ENCODE assay signal across 17 cellular contexts in the genomic region with DNA sequence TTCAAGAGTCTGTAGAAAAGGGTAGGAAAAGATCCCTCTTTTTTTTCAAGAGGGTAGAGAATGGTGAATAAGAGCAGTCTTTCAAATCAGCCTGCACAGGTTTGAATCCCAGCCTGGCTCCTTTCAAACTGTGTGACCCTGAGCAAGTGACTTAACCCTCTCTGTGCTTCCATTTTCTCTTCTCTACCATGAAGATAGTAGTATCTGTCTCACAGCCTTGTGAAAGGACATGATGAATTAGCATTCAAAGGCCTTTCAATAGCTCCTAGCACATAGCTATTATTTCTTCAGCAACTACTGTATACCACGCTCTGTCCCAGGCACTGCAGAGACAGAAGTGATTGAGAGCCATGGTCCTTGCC. TPM values are rescaled to one million over a fixed set of nuclear protein-coding genes. Genes with fewer than 3 reads are reported as not detected.
DNase-seq lines count a peak whose midpoint lies in the region; ATAC-seq and TF ChIP-seq lines count a peak whose summit lies in the region.
"Had no signal": no experiment of that assay in that cellular context is flagged by ENCODE, and none has a peak within 500 bp of the region (broad histone marks: within the 10 kb centered on the region; RNA-seq: fewer than 3 reads in every experiment).

No MANE protein-coding gene starts in this region.

- no peak for TF ChIP-seq POLR2A in suprapubic skin (IDR thresholded peaks at IDR 0.05)

- no peak overlapping the region for H3K4ac ChIP-seq in mesendoderm (ENCODE audit: low read depth, low read length)

- H3K27ac ChIP-seq in HEK293 (ENCODE audit: extremely low read depth, low read depth, low read length) (no peak overlapping the region), mammary epithelial cell (ENCODE audit: insufficient read depth, low read depth, low read length) (peak overlapping the region; percentile 60), mesendoderm (ENCODE audit: low read depth, low read length) (no peak overlapping the region), suprapubic skin (peak overlapping the region; percentile 59)
- H3K27ac ChIP-seq: lower lobe of right lung, neutrophil had no signal

- peak overlapping the region; percentile 31 for H3K9ac ChIP-seq in mammary epithelial cell (ENCODE audit: insufficient read depth, low read length)
- peak overlapping the region; percentile 25 for H3K9ac ChIP-seq in mesendoderm (ENCODE audit: low read length)

- no peak for TF ChIP-seq EP300 in suprapubic skin (IDR thresholded peaks at IDR 0.05)

- peak overlapping the region; percentile 40 for H3K18ac ChIP-seq in mesendoderm (ENCODE audit: low read length)

- peak overlapping the region; percentile 93 for H2AFZ ChIP-seq in mammary epithelial cell (ENCODE audit: low read depth, low read length)

- no peak overlapping the region for H2AK5ac ChIP-seq in mesendoderm (ENCODE audit: low read length)

- POLR2A ChIA-PET in HEK293 (lab: Yijun Ruan, JAX), result no interaction called here

- no TSS peak for BruUV-seq in mammary epithelial cell (replicated peaks; lab: Mats Ljungman, UMichigan)

- H3K36me3 ChIP-seq in HEK293 (ENCODE audit: control insufficient read depth in 2 of 2, insufficient read depth in 1 of 2, low read length in 2 of 2), result no peaks in the 10 kb centered on the region
- H3K36me3 ChIP-seq in mammary epithelial cell (ENCODE audit: insufficient read depth, low read length), result no peaks in the 10 kb centered on the region
- no peaks in the 10 kb centered on the region for H3K36me3 ChIP-seq in mesendoderm (ENCODE audit: control insufficient read depth, insufficient read depth, low read length)
- H3K36me3 ChIP-seq in suprapubic skin, result no peaks in the 10 kb centered on the region
- H3K36me3 ChIP-seq: lower lobe of right lung, neutrophil had no signal

- no peak for TF ChIP-seq CTCF in HEK293 (tag by site-specific recombination; IDR thresholded peaks at IDR 0.05)
- TF ChIP-seq CTCF in mammary epithelial cell (conservative IDR thresholded peaks at IDR 0.05 in 1 of 2, IDR thresholded peaks at IDR 0.05 in 1 of 2; ENCODE audit: extremely low read depth in 1 of 2, insufficient read depth in 1 of 2, low read depth in 1 of 2, low read length in 2 of 2), result no peak
- TF ChIP-seq CTCF in suprapubic skin (IDR thresholded peaks at IDR 0.05), result no peak

- no peak for DNase-seq in mammary epithelial cell
- DNase-seq in mesendoderm, result no peak
- no peak for DNase-seq in suprapubic skin (ENCODE audit: low spot score in 2 of 2)
- no peak for DNase-seq in LoVo (ENCODE audit: low spot score)
- DNase-seq in stimulated activated CD4-positive, alpha-beta T cell treated with anti-CD3 and anti-CD28 coated beads, Interleukin-12 subunit alpha, Interleukin-12 subunit beta, amount 100 ng/mL, for 4 hours, result no peak
- no peak for DNase-seq in KBM-7
- DNase-seq: activated CD4-positive, alpha-beta T cell treated with anti-CD3 and anti-CD28 coated beads for 36 hours; activated naive CD8-positive, alpha-beta T cell treated with anti-CD3 and anti-CD28 coated beads, Interleukin-2, amount 50 U/mL, for 24 hours; lower lobe of right lung; MM.1S had no signal

- H3K4me1 ChIP-seq in HEK293 (ENCODE audit: control insufficient read depth, insufficient read depth, low read length), result no peaks in the 10 kb centered on the region
- peaks cover 27% of the 10 kb centered on the region for H3K4me1 ChIP-seq in mammary epithelial cell (ENCODE audit: insufficient read depth, low read length)
- peaks cover 4% of the 10 kb centered on the region for H3K4me1 ChIP-seq in mesendoderm (ENCODE audit: control insufficient read depth, low read depth, low read length)
- peaks cover 34% of the 10 kb centered on the region for H3K4me1 ChIP-seq in suprapubic skin

- no peaks in the 10 kb centered on the region for H3K79me2 ChIP-seq in mammary epithelial cell (ENCODE audit: insufficient read depth, low read length)
- no peaks in the 10 kb centered on the region for H3K79me2 ChIP-seq in mesendoderm (ENCODE audit: control insufficient read depth, insufficient read depth, low read length)

- 14% methylated on average over 1 of the region's 1 CpG for WGBS in mammary epithelial cell (ENCODE audit: low coverage, missing lambda C conversion rate)
- WGBS in mesendoderm (ENCODE audit: extremely low coverage, insufficient coverage, low lambda C conversion rate), result no CpG with 5 or more reads among the region's 1 CpG
- WGBS in suprapubic skin, result 29% methylated on average over 1 of the region's 1 CpG

- no peaks in the 10 kb centered on the region for H3K79me1 ChIP-seq in mesendoderm (ENCODE audit: low read length)

- dilution Hi-C loops in mammary epithelial cell (cut with HindIII; ENCODE audit: low sequenced_read_pairs), result no loop called here

- H3K9me3 ChIP-seq in HEK293 (ENCODE audit: control insufficient read depth, insufficient read depth, low read depth, low read length) (no peaks in the 10 kb centered on the region), mammary epithelial cell (replicated peaks; ENCODE audit: insufficient read depth, low read length) (no peaks in the 10 kb centered on the region), suprapubic skin (no peaks in the 10 kb centered on the region)
- H3K9me3 ChIP-seq: lower lobe of right lung, neutrophil, testis had no signal

- H2BK5ac ChIP-seq in mesendoderm (ENCODE audit: low read length), result peak overlapping the region; percentile 12

- peak overlapping the region; percentile 40 for H2BK120ac ChIP-seq in mesendoderm (ENCODE audit: low read depth, low read length)

- CTCF ChIA-PET in HEK293 (lab: Yijun Ruan, JAX) (interaction anchor here (0.7 to 1.3 kb wide), 2 partner anchors 14 to 80 kb away, joined by 4 read pairs; no protein-coding TSS in a partner anchor), mammary epithelial cell (lab: Charles Lee; ENCODE audit: low non-redundant PET) (no interaction called here)

- H3K23ac ChIP-seq in mesendoderm (ENCODE audit: low read length), result no peak overlapping the region

- H3K4me2 ChIP-seq in mammary epithelial cell (ENCODE audit: insufficient read depth, low read depth, low read length) (peak overlapping the region; percentile 71), mesendoderm (ENCODE audit: low read length) (no peak overlapping the region)

- intact Hi-C loops in mammary epithelial cell (cut with micrococcal nuclease), result no loop called here

- in situ Hi-C loops in mammary epithelial cell (cut with MboI; ENCODE audit: low sequenced_read_pairs in 2 of 2), result no loop called here
- in situ Hi-C loops in KBM-7 (cut with MboI; ENCODE audit: low pct_unique_long_range_greater_than_20kb, low sequenced_read_pairs), result no loop called here

- H3K27me3 ChIP-seq in mammary epithelial cell (ENCODE audit: insufficient read depth, low read length) (no peaks in the 10 kb centered on the region), mesendoderm (ENCODE audit: insufficient read depth, low read length, poor library complexity) (no peaks in the 10 kb centered on the region), suprapubic skin (peaks cover 10% of the 10 kb centered on the region)
- H3K27me3 ChIP-seq: testis had no signal

- no peak overlapping the region for H3K4me3 ChIP-seq in HEK293 (ENCODE audit: low read depth, low read length)
- peak overlapping the region in 1 of 3 experiments; percentile 18 for H3K4me3 ChIP-seq in mammary epithelial cell (replicated peaks in 1 of 3; ENCODE audit: insufficient read depth in 1 of 3, low read depth in 2 of 3, low read length in 3 of 3)
- no peak overlapping the region for H3K4me3 ChIP-seq in mesendoderm (ENCODE audit: low read length)
- H3K4me3 ChIP-seq in suprapubic skin, result peak overlapping the region; percentile 30
- H3K4me3 ChIP-seq: testis had no signal

- no peak overlapping the region for H2BK15ac ChIP-seq in mesendoderm (replicated peaks; ENCODE audit: low read depth)

- no peak overlapping the region for H4K5ac ChIP-seq in mesendoderm (ENCODE audit: low read length)

- H4K8ac ChIP-seq in mesendoderm (ENCODE audit: low read depth, low read length), result no peak overlapping the region

- peak overlapping the region; percentile 72 for H3K56ac ChIP-seq in mesendoderm (ENCODE audit: low read length)

- H4K20me1 ChIP-seq in mammary epithelial cell (ENCODE audit: insufficient read depth, low read length), result no peaks in the 10 kb centered on the region

- ATAC-seq in GM19351 (IDR thresholded peaks at IDR 0.05; ENCODE audit: unreplicated experiment), result no peak
- ATAC-seq: activated CD4-positive, alpha-beta T cell treated with anti-CD3 and anti-CD28 coated beads for 36 hours; activated naive CD8-positive, alpha-beta T cell treated with anti-CD3 and anti-CD28 coated beads, Interleukin-2, amount 50 U/mL, for 24 hours had no signal

TF ChIP-seq in HEK293, 187 proteins besides CTCF, POLR2A, EP300 and RAD21:
- TF ChIP-seq ZNF433 (tag by site-specific recombination; IDR thresholded peaks at IDR 0.05; ENCODE audit: low read depth) (no peak), ZNF776 (tag by site-specific recombination; IDR thresholded peaks at IDR 0.05; ENCODE audit: borderline replicate concordance) (no peak), ZNF664 (tag by site-specific recombination; IDR thresholded peaks at IDR 0.05) (peak; percentile 87), ZNF529 (tag by site-specific recombination; IDR thresholded peaks at IDR 0.05; ENCODE audit: insufficient replicate concordance) (no peak)
- TF ChIP-seq, protein P1, sequence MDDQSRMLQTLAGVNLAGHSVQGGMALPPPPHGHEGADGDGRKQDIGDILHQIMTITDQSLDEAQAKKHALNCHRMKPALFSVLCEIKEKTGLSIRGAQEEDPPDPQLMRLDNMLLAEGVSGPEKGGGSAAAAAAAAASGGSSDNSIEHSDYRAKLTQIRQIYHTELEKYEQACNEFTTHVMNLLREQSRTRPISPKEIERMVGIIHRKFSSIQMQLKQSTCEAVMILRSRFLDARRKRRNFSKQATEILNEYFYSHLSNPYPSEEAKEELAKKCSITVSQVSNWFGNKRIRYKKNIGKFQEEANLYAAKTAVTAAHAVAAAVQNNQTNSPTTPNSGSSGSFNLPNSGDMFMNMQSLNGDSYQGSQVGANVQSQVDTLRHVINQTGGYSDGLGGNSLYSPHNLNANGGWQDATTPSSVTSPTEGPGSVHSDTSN (CRISPR knock-in tag; IDR thresholded peaks at IDR 0.05), result no peak
TF ChIP-seq in HEK293: peak in this region for 1.

RNA-seq across cellular contexts. Expression of a gene that starts 25.4 kb away (rescaled TPM):
- total RNA-seq in mammary epithelial cell (1 to 10 TPM in 1 of 2 donors, not detected in 1; 1.0 TPM), suprapubic skin (10 to 100 TPM in 1 of 4 donors, 1 to 10 TPM in 2, under 1 TPM in 1; 0.76 to 11.8 (median 4.8) TPM)
- polyA plus RNA-seq in mammary epithelial cell, result 0.03 TPM
- not detected for polyA minus RNA-seq in mammary epithelial cell
- not detected for polyA plus RNA-seq in mesendoderm (2013, experiment 1 of 2)
- not detected for polyA plus RNA-seq in mesendoderm (2013, experiment 2 of 2)
- total RNA-seq: activated CD4-positive, alpha-beta T cell treated with anti-CD3 and anti-CD28 coated beads for 36 hours; Daoy; lower lobe of right lung; RPMI7951; T-helper 2 cell treated with Interferon-gamma antibody and Interleukin-4, amounts not matched to agents 100 ng/mL and 5 ng/mL, for 36 hours had no signal

Comparison
In these comparisons a context has a peak if more than half of its experiments do, and no peak if none do; other contexts are left out.
1. H3K27ac ChIP-seq: peak in mammary epithelial cell (single experiment) and suprapubic skin (single experiment); none in HEK293 (single experiment) and mesendoderm (single experiment).